In the genomic region with DNA sequence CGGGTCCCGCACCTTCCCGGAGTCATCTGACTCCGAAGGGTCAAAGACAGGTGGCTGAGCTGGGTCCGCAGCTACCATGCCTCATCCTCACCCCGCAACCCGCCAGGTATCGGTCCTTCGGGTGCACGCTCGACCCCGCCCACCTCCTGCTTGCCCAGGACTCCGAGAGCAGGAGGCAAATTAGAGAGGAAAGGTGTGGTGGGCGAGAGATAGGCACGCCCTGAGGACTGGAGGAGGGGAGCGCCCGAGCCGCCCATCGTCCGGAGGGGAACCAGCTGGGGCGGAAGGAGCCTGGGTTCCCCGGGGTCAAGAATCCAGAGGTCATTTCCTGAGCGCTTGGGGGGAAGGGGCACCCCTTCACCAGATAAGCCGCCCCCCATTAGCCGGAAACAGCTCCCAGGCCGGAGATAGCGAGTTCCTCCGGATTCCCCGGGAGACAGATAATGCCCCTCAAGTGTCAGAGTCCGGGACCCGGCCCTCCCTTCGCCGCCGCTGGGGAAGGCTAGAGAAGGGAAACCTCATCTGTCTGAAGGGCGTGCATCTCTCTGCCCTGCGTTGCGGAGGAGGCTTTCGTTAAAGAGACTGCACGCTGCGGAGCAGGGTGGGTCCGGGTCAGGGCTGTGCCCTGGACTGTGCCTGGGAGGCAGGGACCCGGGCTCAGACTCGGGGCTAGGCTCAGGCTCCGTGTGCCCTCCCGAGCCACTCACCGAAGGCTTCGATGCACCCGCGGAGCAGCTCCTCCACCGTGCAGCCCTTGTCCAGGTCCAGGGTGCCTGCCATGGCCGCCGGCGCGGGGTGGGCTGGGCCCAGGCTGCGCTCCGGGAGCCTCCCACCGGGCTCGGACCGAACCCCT, we compare ENCODE assay signal across 8 cellular contexts. TPM values are rescaled to one million over a fixed set of nuclear protein-coding genes. Genes with fewer than 3 reads are reported as not detected.
DNase-seq lines count a peak whose midpoint lies in the region; ATAC-seq, FAIRE-seq and TF ChIP-seq lines count a peak whose summit lies in the region.

No MANE protein-coding gene starts in this region.

- ATAC-seq in left ventricle myocardium superior, result peak; percentile 1
- no peak for ATAC-seq in gastrocnemius medialis
- ATAC-seq in HG02610 (IDR thresholded peaks at IDR 0.05; ENCODE audit: unreplicated experiment), result no peak

- H3K9me3 ChIP-seq in gastrocnemius medialis, result no peaks in the 10 kb centered on the region

- intact Hi-C loops in left ventricle myocardium superior (cut with micrococcal nuclease), result no loop called here
- intact Hi-C loops in gastrocnemius medialis (cut with DNase I; ENCODE audit: low total_unique reads), result loop anchor here (1.0 to 5.0 kb wide), 3 partner anchors 19 to 54 kb away; partner anchors contain the start of genes NRXN2 and SF1

- peak overlapping the region; percentile 86 to 99 (median 93) for H3K27ac ChIP-seq in gastrocnemius medialis

- no peak for TF ChIP-seq POLR2A in gastrocnemius medialis (IDR thresholded peaks at IDR 0.05)

- TF ChIP-seq CTCF in gastrocnemius medialis (IDR thresholded peaks at IDR 0.05 in 4 of 5, conservative IDR thresholded peaks at IDR 0.05 in 1 of 5), result no peak

- in situ Hi-C loops in gastrocnemius medialis (cut with MboI; ENCODE audit: low sequenced_read_pairs in 4 of 4), result no loop called here

- peak; percentile 39 for DNase-seq in AG08395 (ENCODE audit: low spot score)
- DNase-seq in GM18507 (ENCODE audit: extremely low spot score, insufficient read length, low read depth), result peak; percentile 26
- DNase-seq in activated CD4-positive, alpha-beta T cell treated with anti-CD3 and anti-CD28 coated beads, Interleukin-2, amount 50 U/mL, for 48 hours, result peak; percentile 40 to 55
- peak; percentile 58 for DNase-seq in left ventricle myocardium superior
- no peak for DNase-seq in gastrocnemius medialis
- no peak for DNase-seq in kidney tubule cell (ENCODE audit: low spot score)
- no peak for DNase-seq in NCI-H748 treated with DMSO at 0.1 percent for 48 hours (lab: John Stamatoyannopoulos, UW)

- peaks cover 16 to 32% of the 10 kb centered on the region in 2 donors for H3K4me1 ChIP-seq in gastrocnemius medialis

- H3K27me3 ChIP-seq in gastrocnemius medialis, result no peaks in the 10 kb centered on the region

- peak overlapping the region; percentile 59 to 88 (median 76) for H3K4me3 ChIP-seq in gastrocnemius medialis

- no peaks in the 10 kb centered on the region for H3K36me3 ChIP-seq in gastrocnemius medialis

- FAIRE-seq in GM18507 (lab: Jason Lieb, UNC), result no peak

RNA-seq across cellular contexts. Expression of gene RASGRP2, which starts 1.6 kb away (rescaled TPM):
- total RNA-seq in left ventricle myocardium superior, result 44.5 TPM
- total RNA-seq in gastrocnemius medialis, result 10 to 100 TPM in 1 of 4 donors, 1 to 10 TPM in 3; 2.9 to 10.9 (median 7.1) TPM

RNA-seq across cellular contexts. Expression of gene PYGM, which starts 17.5 kb away (rescaled TPM):
- total RNA-seq in left ventricle myocardium superior, result 175 TPM
- 1,000 to 10,000 TPM in 3 of 4 donors, 100 to 1,000 TPM in 1; 881 to 2,858 (median 1,836) TPM for total RNA-seq in gastrocnemius medialis

RNA-seq across cellular contexts. Expression of gene NRXN2, which starts 19.3 kb away (rescaled TPM):
- total RNA-seq in left ventricle myocardium superior (0.97 TPM), gastrocnemius medialis (1 to 10 TPM in 2 of 4 donors, under 1 TPM in 2; 0.15 to 6.2 (median 1.8) TPM)

RNA-seq across cellular contexts. Expression of gene SF1, which starts 36.0 kb away (rescaled TPM):
- total RNA-seq in left ventricle myocardium superior (191 TPM), gastrocnemius medialis (100 to 1,000 TPM; 171 to 249 (median 193) TPM)

Comparison
In these comparisons a context has a peak if more than half of its experiments do, and no peak if none do; other contexts are left out.
1. DNase-seq: peak in AG08395 (single experiment), GM18507 (single experiment), activated CD4-positive, alpha-beta T cell treated with anti-CD3 and anti-CD28 coated beads, Interleukin-2, amount 50 U/mL, for 48 hours (2 of 2) and left ventricle myocardium superior (single experiment); none in gastrocnemius medialis (0 of 2), kidney tubule cell (single experiment) and NCI-H748 treated with DMSO at 0.1 percent for 48 hours (single experiment).